ENCODE assay signal across 25 cellular contexts in genomic region chr6:106658469-106658868, GRCh38. TPM values are rescaled to one million over a fixed set of nuclear protein-coding genes. Genes with fewer than 3 reads are reported as not detected.
DNase-seq lines count a peak whose midpoint lies in the region; ATAC-seq and TF ChIP-seq lines count a peak whose summit lies in the region.
"Had no signal": no experiment of that assay in that cellular context is flagged by ENCODE, and none has a peak within 500 bp of the region (broad histone marks: within the 10 kb centered on the region; RNA-seq: fewer than 3 reads in every experiment).

No MANE protein-coding gene starts in this region.

- POLR2A ChIA-PET in WTC11 (lab: Charles Lee): no interaction called here

- no peak overlapping the region for H3K4me3 Mint-ChIP-seq in WTC11
- H3K4me3 Mint-ChIP-seq: neural crest cell had no signal

- DNase-seq in DMS53 (lab: John Stamatoyannopoulos, UW): peak; percentile 7
- DNase-seq in DMS53 treated with DMSO at 0.1 percent for 48 hours (lab: John Stamatoyannopoulos, UW; ENCODE audit: unreplicated experiment): no peak
- DNase-seq in LHCN-M2 (ENCODE audit: low read depth): peak; percentile 25
- no peak for DNase-seq in WTC11 (ENCODE audit: low spot score)
- peak; percentile 33 for DNase-seq in left kidney (ENCODE audit: low read depth, low spot score)
- DNase-seq in substantia nigra (lab: John Stamatoyannopoulos, UW): no peak
- no peak for DNase-seq in AG08396 (ENCODE audit: low spot score)
- DNase-seq: activated CD4-positive, alpha-beta T cell treated with anti-CD3 and anti-CD28 coated beads, Interleukin-2, amount 50 U/mL, for 48 hours; activated naive CD4-positive, alpha-beta T cell treated with Interleukin-2 at 50 U/mL for 16 hours; activated T-cell treated with anti-CD3 and anti-CD28 coated beads for 4 hours; foreskin fibroblast; hypothalamus; midbrain; MM.1S; NCI-H2029; NCI-H524 treated with DMSO at 0.1 percent for 48 hours; small intestine; stimulated activated CD4-positive, alpha-beta T cell treated with anti-CD3 and anti-CD28 coated beads, Interleukin-4, amount 100 ng/mL, for 4 hours had no signal

- no peak overlapping the region for H3K27ac Mint-ChIP-seq in WTC11
- H3K27ac Mint-ChIP-seq: progenitor cell of endocrine pancreas had no signal

- no peaks in the 10 kb centered on the region for H3K27me3 Mint-ChIP-seq in WTC11 (ENCODE audit: low read depth)
- H3K27me3 Mint-ChIP-seq: progenitor cell of endocrine pancreas had no signal

- peaks cover 26% of the 10 kb centered on the region for H3K4me1 Mint-ChIP-seq in WTC11

- CTCF ChIA-PET in WTC11 (lab: Charles Lee): interaction anchor here (2.4 kb wide), 1 partner anchor 50 kb away, joined by 7 read pairs; no protein-coding TSS in a partner anchor

- no peak for ATAC-seq in WTC11
- ATAC-seq in HG03039 (IDR thresholded peaks at IDR 0.05; ENCODE audit: unreplicated experiment): no peak
- ATAC-seq: Panc1 had no signal

- H3K36me3 Mint-ChIP-seq in WTC11: peaks cover 79% of the 10 kb centered on the region

- H3K9me3 Mint-ChIP-seq in WTC11: peaks cover 20% of the 10 kb centered on the region

- H3K27ac ChIP-seq in substantia nigra (ENCODE audit: low read depth, low read length, poor library complexity, severe bottlenecking): no peak overlapping the region
- H3K27ac ChIP-seq: 22Rv1, ascending aorta, suprapubic skin had no signal

- TF ChIP-seq CTCF in WTC11 (IDR thresholded peaks at IDR 0.05): no peak

TF ChIP-seq in WTC11, 78 proteins besides CTCF, POLR2A, EP300 and RAD21:
- TF ChIP-seq RELA (CRISPR knock-in tag; IDR thresholded peaks at IDR 0.05; ENCODE audit: borderline replicate concordance) (no peak), ZNF317 (CRISPR knock-in tag; IDR thresholded peaks at IDR 0.05; ENCODE audit: borderline replicate concordance, low read depth) (peak; percentile 98)

RNA-seq across cellular contexts. Expression of gene QRSL1, which starts 29.1 kb away (rescaled TPM):
- total RNA-seq in LHCN-M2 (2014; rRNA removed) (10.1 and 11.0 TPM in 2 replicates), WTC11 (2021) (17.2 to 17.9 TPM (median 17.7 TPM) in 3 replicates)
- polyA plus RNA-seq in LHCN-M2 (2012): 4.0 TPM

RNA-seq across cellular contexts. Expression of gene RTN4IP1, which starts 29.2 kb away (rescaled TPM):
- total RNA-seq in LHCN-M2 (2014; rRNA removed) (9.5 and 10.8 TPM in 2 replicates), WTC11 (2021) (16.3 to 19.2 TPM (median 17.8 TPM) in 3 replicates)
- polyA plus RNA-seq in LHCN-M2 (2012): 7.6 TPM

Comparison
In these comparisons a context has a peak if more than half of its experiments do, and no peak if none do; other contexts are left out.
1. DNase-seq: peak in DMS53 (single experiment), LHCN-M2 (single experiment) and left kidney (single experiment); none in DMS53 treated with DMSO at 0.1 percent for 48 hours (single experiment), WTC11 (single experiment), substantia nigra (0 of 49) and AG08396 (single experiment).